Comparison of ENCODE assay signal across 30 cellular contexts in the genomic region with DNA sequence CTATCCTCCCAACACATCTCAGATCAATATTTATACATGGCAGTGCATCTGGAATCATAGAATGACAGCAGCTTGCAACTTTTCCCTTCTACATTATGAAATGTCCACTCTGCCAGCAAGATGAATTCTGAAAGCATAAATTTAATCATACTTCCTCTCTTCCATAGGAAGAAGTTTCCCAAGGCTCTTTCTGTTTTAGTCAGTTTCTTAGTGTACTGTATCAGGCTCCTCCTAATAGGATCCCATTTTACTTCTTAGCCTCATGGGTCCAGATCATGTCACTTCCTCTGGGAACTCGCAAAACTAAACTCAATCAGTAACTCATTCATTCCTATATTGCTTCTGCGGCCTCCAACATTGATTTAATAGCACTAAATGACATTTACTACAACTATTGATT. TPM values are rescaled to one million over a fixed set of nuclear protein-coding genes. Genes with fewer than 3 reads are reported as not detected.
DNase-seq lines count a peak whose midpoint lies in the region; ATAC-seq and TF ChIP-seq lines count a peak whose summit lies in the region.
"Had no signal": no experiment of that assay in that cellular context is flagged by ENCODE, and none has a peak within 500 bp of the region (broad histone marks: within the 10 kb centered on the region; RNA-seq: fewer than 3 reads in every experiment).

No MANE protein-coding gene starts in this region.

- H3K36me3 Mint-ChIP-seq in activated T-cell treated with anti-CD3 and anti-CD28 coated beads, Interleukin-2, amount 50 U/mL, for 24 hours (ENCODE audit: low read depth): no peaks in the 10 kb centered on the region
- H3K36me3 Mint-ChIP-seq: naive thymus-derived CD4-positive, alpha-beta T cell; stimulated activated naive B cell treated with anti-CD40 and anti-IgM and Interleukin-4, amounts not matched to agents 10 μg/mL and 1 μg/mL and 100 μg/mL, for 72 hours had no signal

- H3K27ac Mint-ChIP-seq in activated T-cell treated with anti-CD3 and anti-CD28 coated beads, Interleukin-2, amount 50 U/mL, for 24 hours: no peak overlapping the region
- H3K27ac Mint-ChIP-seq: activated CD8-positive, alpha-beta T cell treated with anti-CD3 and anti-CD28 coated beads for 36 hours; activated T-helper 2 cell treated with anti-CD3 and anti-CD28 coated beads, Interferon-gamma antibody, Interleukin-2, Interleukin-4, amounts not matched to agents 10 μg/mL and 5 μg/mL and 100 μg/mL, durations not matched to agents 14 hours and 24 hours and 36 hours; H9; naive thymus-derived CD4-positive, alpha-beta T cell; stimulated activated naive B cell treated with anti-CD40 and anti-IgM and Interleukin-4, amounts not matched to agents 10 μg/mL and 1 μg/mL and 100 μg/mL, for 72 hours; T-helper 2 cell treated with Interferon-gamma antibody and Interleukin-4, amounts not matched to agents 5 μg/mL and 100 μg/mL, for 36 hours had no signal

- H3K4me3 ChIP-seq in heart left ventricle (peak overlapping the region in 3 of 12 donors; percentile 4 to 7 (median 5)), upper lobe of right lung (peak overlapping the region; percentile 44), osteoblast (ENCODE audit: insufficient read depth, low read length) (no peak overlapping the region)
- H3K4me3 ChIP-seq: suprapubic skin had no signal

- H2AFZ ChIP-seq in osteoblast (ENCODE audit: low read length): no peak overlapping the region

- TF ChIP-seq POLR2A in heart left ventricle (IDR thresholded peaks at IDR 0.05): no peak

- H3K4me3 Mint-ChIP-seq in activated T-cell treated with anti-CD3 and anti-CD28 coated beads, Interleukin-2, amount 50 U/mL, for 24 hours: no peak overlapping the region
- H3K4me3 Mint-ChIP-seq: activated CD8-positive, alpha-beta T cell treated with anti-CD3 and anti-CD28 coated beads for 36 hours; H9; naive thymus-derived CD4-positive, alpha-beta T cell; stimulated activated naive B cell treated with anti-CD40 and anti-IgM and Interleukin-4, amounts not matched to agents 10 μg/mL and 1 μg/mL and 100 μg/mL, for 72 hours; T-helper 2 cell treated with Interferon-gamma antibody and Interleukin-4, amounts not matched to agents 5 μg/mL and 100 μg/mL, for 36 hours had no signal

- 42 to 71% (median 55%) methylated on average over 2 of the region's 2 CpGs for WGBS in heart left ventricle, 4 donors

- TF ChIP-seq CTCF in heart left ventricle (IDR thresholded peaks at IDR 0.05) (no peak), upper lobe of right lung (IDR thresholded peaks at IDR 0.05) (no peak), osteoblast (IDR thresholded peaks at IDR 0.05; ENCODE audit: extremely low read depth, low read depth, low read length) (no peak)

- no peak overlapping the region for H3K4me2 ChIP-seq in osteoblast (ENCODE audit: insufficient read depth, low read length)

- H3K4me1 ChIP-seq in heart left ventricle (peaks cover 0 to 70% (median 7%) of the 10 kb centered on the region in 12 donors), upper lobe of right lung (peaks cover 4% of the 10 kb centered on the region), osteoblast (ENCODE audit: insufficient read depth, low read length) (no peaks in the 10 kb centered on the region)
- H3K4me1 ChIP-seq: Caco-2, suprapubic skin had no signal

- H3K27me3 Mint-ChIP-seq in activated T-cell treated with anti-CD3 and anti-CD28 coated beads, Interleukin-2, amount 50 U/mL, for 24 hours: peaks cover 7% of the 10 kb centered on the region

- no peaks in the 10 kb centered on the region for H3K27me3 ChIP-seq in heart left ventricle
- H3K27me3 ChIP-seq in upper lobe of right lung: no peaks in the 10 kb centered on the region
- H3K27me3 ChIP-seq in osteoblast (ENCODE audit: insufficient read depth, low read length): no peaks in the 10 kb centered on the region
- H3K27me3 ChIP-seq: brain microvascular endothelial cell, suprapubic skin had no signal

- H3K4me1 Mint-ChIP-seq in activated T-cell treated with anti-CD3 and anti-CD28 coated beads, Interleukin-2, amount 50 U/mL, for 24 hours (ENCODE audit: low read depth): peaks cover 3% of the 10 kb centered on the region

- no peaks in the 10 kb centered on the region for H4K20me1 ChIP-seq in osteoblast (ENCODE audit: insufficient read depth, low read length)

- peak overlapping the region in 10 of 12 donors; percentile 19 to 85 (median 75) for H3K27ac ChIP-seq in heart left ventricle
- no peak overlapping the region for H3K27ac ChIP-seq in upper lobe of right lung
- H3K27ac ChIP-seq in osteoblast (ENCODE audit: low read depth, low read length): no peak overlapping the region
- H3K27ac ChIP-seq: brain microvascular endothelial cell, C4-2B, suprapubic skin had no signal

- ATAC-seq in heart left ventricle: peak in 3 of 4 donors; percentile 52 to 61 (median 55)
- ATAC-seq in upper lobe of right lung: peak; percentile 77
- ATAC-seq in HG02938 (IDR thresholded peaks at IDR 0.05; ENCODE audit: unreplicated experiment): no peak
- ATAC-seq: activated CD8-positive, alpha-beta T cell treated with anti-CD3 and anti-CD28 coated beads for 36 hours; esophagus mucosa; naive thymus-derived CD4-positive, alpha-beta T cell; PC-3 had no signal

- H3K79me2 ChIP-seq in osteoblast (ENCODE audit: insufficient read depth, low read length): no peaks in the 10 kb centered on the region

- H3K36me3 ChIP-seq in heart left ventricle (no peaks in the 10 kb centered on the region), upper lobe of right lung (no peaks in the 10 kb centered on the region), osteoblast (ENCODE audit: insufficient read depth, low read length) (no peaks in the 10 kb centered on the region)
- H3K36me3 ChIP-seq: brain microvascular endothelial cell, suprapubic skin had no signal

- intact Hi-C loops in heart left ventricle (cut with DNase I): loop anchor here in 1 of 10 donors (5.0 kb wide), 1 partner anchor 32 kb away; no protein-coding TSS in a partner anchor
- intact Hi-C loops in upper lobe of right lung (cut with DNase I): no loop called here

- DNase-seq in SIG-M5 treated with dmso at 0.1 percent for 504 hours (lab: John Stamatoyannopoulos, UW; ENCODE audit: unreplicated experiment) (peak; percentile 31), SIG-M5 (lab: John Stamatoyannopoulos, UW) (no peak), heart left ventricle (no peak), medulla oblongata (ENCODE audit: extremely low spot score) (peak; percentile 53), upper lobe of right lung (no peak), osteoblast (ENCODE audit: insufficient read length, low spot score, missing footprints) (no peak)
- DNase-seq in activated T-cell treated with anti-CD3 and anti-CD28 coated beads, Interleukin-2, amount 50 U/mL, for 24 hours: no peak
- DNase-seq: activated CD8-positive, alpha-beta T cell treated with anti-CD3 and anti-CD28 coated beads for 36 hours; activated naive CD4-positive, alpha-beta T cell treated with anti-CD3 and anti-CD28 coated beads, Interleukin-2, amount 50 U/mL, for 16 hours; amygdala; brain microvascular endothelial cell; Caco-2; foreskin melanocyte; H9; hippocampal formation; Kasumi-1; naive thymus-derived CD4-positive, alpha-beta T cell; NCI-H1092; NCI-H1694 treated with DMSO at 0.1 percent for 48 hours; NCI-H510A; PC-3; stimulated activated naive B cell treated with anti-CD40 and anti-IgM and Interleukin-4, amounts not matched to agents 10 μg/mL and 1 μg/mL and 100 μg/mL, for 72 hours had no signal

- no peaks in the 10 kb centered on the region for H3K9me3 Mint-ChIP-seq in activated T-cell treated with anti-CD3 and anti-CD28 coated beads, Interleukin-2, amount 50 U/mL, for 24 hours
- H3K9me3 Mint-ChIP-seq: activated CD8-positive, alpha-beta T cell treated with anti-CD3 and anti-CD28 coated beads for 36 hours; activated T-helper 2 cell treated with anti-CD3 and anti-CD28 coated beads, Interferon-gamma antibody, Interleukin-2, Interleukin-4, amounts not matched to agents 10 μg/mL and 5 μg/mL and 100 μg/mL, durations not matched to agents 14 hours and 24 hours and 36 hours; H9; naive thymus-derived CD4-positive, alpha-beta T cell; stimulated activated naive B cell treated with anti-CD40 and anti-IgM and Interleukin-4, amounts not matched to agents 10 μg/mL and 1 μg/mL and 100 μg/mL, for 72 hours; T-helper 2 cell treated with Interferon-gamma antibody and Interleukin-4, amounts not matched to agents 5 μg/mL and 100 μg/mL, for 36 hours had no signal

- no peaks in the 10 kb centered on the region for H3K9me3 ChIP-seq in heart left ventricle
- H3K9me3 ChIP-seq in upper lobe of right lung: no peaks in the 10 kb centered on the region
- H3K9me3 ChIP-seq in osteoblast (ENCODE audit: low read depth, low read length): no peaks in the 10 kb centered on the region
- H3K9me3 ChIP-seq: Caco-2, suprapubic skin had no signal

RNA-seq across cellular contexts. Expression of a gene that starts 4.1 kb away (rescaled TPM):
- 1 to 10 TPM; 1.2 to 7.3 (median 2.5) TPM for total RNA-seq in heart left ventricle
- polyA plus RNA-seq in heart left ventricle: 1 to 10 TPM; 2.5 to 3.1 TPM
- total RNA-seq in upper lobe of right lung: 15.0 TPM
- under 0.01 TPM in 1 of 2 replicates, not detected in the other for total RNA-seq in osteoblast
- total RNA-seq: A172; activated CD8-positive, alpha-beta T cell treated with anti-CD3 and anti-CD28 coated beads for 36 hours; activated T-helper 2 cell treated with anti-CD3 and anti-CD28 coated beads, Interferon-gamma antibody, Interleukin-2, Interleukin-4, amounts not matched to agents 10 μg/mL and 5 μg/mL and 100 μg/mL, durations not matched to agents 14 hours and 24 hours and 36 hours; Caco-2; G401; H9; PC-3 had no signal
- polyA plus RNA-seq: naive thymus-derived CD4-positive, alpha-beta T cell had no signal

RNA-seq across cellular contexts. Expression of a gene that starts 35.4 kb away (rescaled TPM):
- total RNA-seq in heart left ventricle (10 to 100 TPM in 1 of 9 donors, 1 to 10 TPM in 6, under 1 TPM in 2; 0.83 to 31.5 (median 1.9) TPM), upper lobe of right lung (51.1 TPM), osteoblast (under 0.01 and 0.36 TPM in 2 replicates)
- polyA plus RNA-seq in heart left ventricle: 1 to 10 TPM; 1.1 to 2.7 TPM
- total RNA-seq: A172; activated CD8-positive, alpha-beta T cell treated with anti-CD3 and anti-CD28 coated beads for 36 hours; activated T-helper 2 cell treated with anti-CD3 and anti-CD28 coated beads, Interferon-gamma antibody, Interleukin-2, Interleukin-4, amounts not matched to agents 10 μg/mL and 5 μg/mL and 100 μg/mL, durations not matched to agents 14 hours and 24 hours and 36 hours; Caco-2; G401; H9 had no signal
- polyA plus RNA-seq: naive thymus-derived CD4-positive, alpha-beta T cell had no signal

Comparison
In these comparisons a context has a peak if more than half of its experiments do, and no peak if none do; other contexts are left out.
1. DNase-seq: peak in SIG-M5 treated with dmso at 0.1 percent for 504 hours (single experiment) and medulla oblongata (single experiment); none in SIG-M5 (single experiment), heart left ventricle (0 of 5), upper lobe of right lung (single experiment), activated T-cell treated with anti-CD3 and anti-CD28 coated beads, Interleukin-2, amount 50 U/mL, for 24 hours (single experiment) and osteoblast (single experiment).
2. H3K27ac ChIP-seq: peak in heart left ventricle (10 of 12); none in upper lobe of right lung (single experiment) and osteoblast (single experiment).